ENCODE assay signal across 1 cellular context in the genomic region with DNA sequence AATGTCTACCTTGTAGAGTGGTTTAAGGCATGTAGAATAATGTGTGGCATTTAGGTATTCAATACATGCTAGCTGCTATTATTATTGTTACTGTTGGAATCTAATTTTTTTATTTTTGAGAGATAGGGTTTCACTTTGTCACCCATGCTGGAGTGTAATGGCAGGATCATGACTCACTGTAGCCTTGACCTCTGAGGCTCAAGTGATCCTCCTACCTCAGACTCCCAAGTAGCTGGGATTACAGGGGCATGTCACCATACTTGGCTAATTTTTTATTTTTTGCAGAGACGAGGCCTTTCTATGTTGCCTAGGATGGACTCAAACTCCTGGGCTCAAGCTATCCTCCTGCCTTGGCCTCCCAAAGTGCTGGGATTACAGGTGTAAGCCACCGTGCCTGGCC.
TF ChIP-seq lines count a peak whose summit lies in the region.

No MANE protein-coding gene starts in this region.

TF ChIP-seq in HepG2, 621 proteins besides CTCF, POLR2A, EP300 and RAD21:
- TF ChIP-seq, protein P1, sequence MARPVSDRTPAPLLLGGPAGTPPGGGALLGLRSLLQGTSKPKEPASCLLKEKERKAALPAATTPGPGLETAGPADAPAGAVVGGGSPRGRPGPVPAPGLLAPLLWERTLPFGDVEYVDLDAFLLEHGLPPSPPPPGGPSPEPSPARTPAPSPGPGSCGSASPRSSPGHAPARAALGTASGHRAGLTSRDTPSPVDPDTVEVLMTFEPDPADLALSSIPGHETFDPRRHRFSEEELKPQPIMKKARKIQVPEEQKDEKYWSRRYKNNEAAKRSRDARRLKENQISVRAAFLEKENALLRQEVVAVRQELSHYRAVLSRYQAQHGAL (CRISPR knock-in tag; IDR thresholded peaks at IDR 0.05; ENCODE audit: not compliant biosample characterization): no peak
- TF ChIP-seq, protein P2, sequence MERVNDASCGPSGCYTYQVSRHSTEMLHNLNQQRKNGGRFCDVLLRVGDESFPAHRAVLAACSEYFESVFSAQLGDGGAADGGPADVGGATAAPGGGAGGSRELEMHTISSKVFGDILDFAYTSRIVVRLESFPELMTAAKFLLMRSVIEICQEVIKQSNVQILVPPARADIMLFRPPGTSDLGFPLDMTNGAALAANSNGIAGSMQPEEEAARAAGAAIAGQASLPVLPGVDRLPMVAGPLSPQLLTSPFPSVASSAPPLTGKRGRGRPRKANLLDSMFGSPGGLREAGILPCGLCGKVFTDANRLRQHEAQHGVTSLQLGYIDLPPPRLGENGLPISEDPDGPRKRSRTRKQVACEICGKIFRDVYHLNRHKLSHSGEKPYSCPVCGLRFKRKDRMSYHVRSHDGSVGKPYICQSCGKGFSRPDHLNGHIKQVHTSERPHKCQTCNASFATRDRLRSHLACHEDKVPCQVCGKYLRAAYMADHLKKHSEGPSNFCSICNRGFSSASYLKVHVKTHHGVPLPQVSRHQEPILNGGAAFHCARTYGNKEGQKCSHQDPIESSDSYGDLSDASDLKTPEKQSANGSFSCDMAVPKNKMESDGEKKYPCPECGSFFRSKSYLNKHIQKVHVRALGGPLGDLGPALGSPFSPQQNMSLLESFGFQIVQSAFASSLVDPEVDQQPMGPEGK (CRISPR knock-in tag; IDR thresholded peaks at IDR 0.05): no peak
- TF ChIP-seq, protein P3, sequence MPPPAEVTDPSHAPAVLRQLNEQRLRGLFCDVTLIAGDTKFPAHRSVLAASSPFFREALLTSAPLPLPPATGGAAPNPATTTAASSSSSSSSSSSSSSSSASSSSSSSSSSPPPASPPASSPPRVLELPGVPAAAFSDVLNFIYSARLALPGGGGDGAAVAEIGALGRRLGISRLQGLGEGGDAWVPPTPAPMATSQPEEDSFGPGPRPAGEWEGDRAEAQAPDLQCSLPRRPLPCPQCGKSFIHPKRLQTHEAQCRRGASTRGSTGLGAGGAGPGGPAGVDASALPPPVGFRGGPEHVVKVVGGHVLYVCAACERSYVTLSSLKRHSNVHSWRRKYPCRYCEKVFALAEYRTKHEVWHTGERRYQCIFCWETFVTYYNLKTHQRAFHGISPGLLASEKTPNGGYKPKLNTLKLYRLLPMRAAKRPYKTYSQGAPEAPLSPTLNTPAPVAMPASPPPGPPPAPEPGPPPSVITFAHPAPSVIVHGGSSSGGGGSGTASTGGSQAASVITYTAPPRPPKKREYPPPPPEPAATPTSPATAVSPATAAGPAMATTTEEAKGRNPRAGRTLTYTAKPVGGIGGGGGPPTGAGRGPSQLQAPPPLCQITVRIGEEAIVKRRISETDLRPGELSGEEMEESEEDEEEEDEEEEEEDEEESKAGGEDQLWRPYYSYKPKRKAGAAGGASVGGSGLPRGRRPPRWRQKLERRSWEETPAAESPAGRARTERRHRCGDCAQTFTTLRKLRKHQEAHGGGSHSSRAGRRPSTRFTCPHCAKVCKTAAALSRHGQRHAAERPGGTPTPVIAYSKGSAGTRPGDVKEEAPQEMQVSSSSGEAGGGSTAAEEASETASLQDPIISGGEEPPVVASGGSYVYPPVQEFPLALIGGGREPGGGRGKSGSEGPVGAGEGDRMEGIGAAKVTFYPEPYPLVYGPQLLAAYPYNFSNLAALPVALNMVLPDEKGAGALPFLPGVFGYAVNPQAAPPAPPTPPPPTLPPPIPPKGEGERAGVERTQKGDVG (CRISPR knock-in tag; IDR thresholded peaks at IDR 0.05; ENCODE audit: borderline replicate concordance): no peak
- TF ChIP-seq CREM (IDR thresholded peaks at IDR 0.05): no peak
- no peak for TF ChIP-seq CREM (CRISPR knock-in tag; IDR thresholded peaks at IDR 0.05)
- 0 out of 2 replicates have a peak, but pooled peaks have one; percentile 46 for TF ChIP-seq FOSL2 (CRISPR knock-in tag; IDR thresholded peaks at IDR 0.05)
- TF ChIP-seq ZNF720 (CRISPR knock-in tag; IDR thresholded peaks at IDR 0.05): no peak
- TF ChIP-seq, protein P4, sequence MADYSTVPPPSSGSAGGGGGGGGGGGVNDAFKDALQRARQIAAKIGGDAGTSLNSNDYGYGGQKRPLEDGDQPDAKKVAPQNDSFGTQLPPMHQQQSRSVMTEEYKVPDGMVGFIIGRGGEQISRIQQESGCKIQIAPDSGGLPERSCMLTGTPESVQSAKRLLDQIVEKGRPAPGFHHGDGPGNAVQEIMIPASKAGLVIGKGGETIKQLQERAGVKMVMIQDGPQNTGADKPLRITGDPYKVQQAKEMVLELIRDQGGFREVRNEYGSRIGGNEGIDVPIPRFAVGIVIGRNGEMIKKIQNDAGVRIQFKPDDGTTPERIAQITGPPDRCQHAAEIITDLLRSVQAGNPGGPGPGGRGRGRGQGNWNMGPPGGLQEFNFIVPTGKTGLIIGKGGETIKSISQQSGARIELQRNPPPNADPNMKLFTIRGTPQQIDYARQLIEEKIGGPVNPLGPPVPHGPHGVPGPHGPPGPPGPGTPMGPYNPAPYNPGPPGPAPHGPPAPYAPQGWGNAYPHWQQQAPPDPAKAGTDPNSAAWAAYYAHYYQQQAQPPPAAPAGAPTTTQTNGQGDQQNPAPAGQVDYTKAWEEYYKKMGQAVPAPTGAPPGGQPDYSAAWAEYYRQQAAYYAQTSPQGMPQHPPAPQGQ (CRISPR knock-in tag; IDR thresholded peaks at IDR 0.05; ENCODE audit: borderline replicate concordance): no peak
- no peak for TF ChIP-seq ZNF354B (CRISPR knock-in tag; IDR thresholded peaks at IDR 0.05)
- no peak for TF ChIP-seq ZFY (CRISPR knock-in tag; IDR thresholded peaks at IDR 0.05)
- TF ChIP-seq, protein P5, sequence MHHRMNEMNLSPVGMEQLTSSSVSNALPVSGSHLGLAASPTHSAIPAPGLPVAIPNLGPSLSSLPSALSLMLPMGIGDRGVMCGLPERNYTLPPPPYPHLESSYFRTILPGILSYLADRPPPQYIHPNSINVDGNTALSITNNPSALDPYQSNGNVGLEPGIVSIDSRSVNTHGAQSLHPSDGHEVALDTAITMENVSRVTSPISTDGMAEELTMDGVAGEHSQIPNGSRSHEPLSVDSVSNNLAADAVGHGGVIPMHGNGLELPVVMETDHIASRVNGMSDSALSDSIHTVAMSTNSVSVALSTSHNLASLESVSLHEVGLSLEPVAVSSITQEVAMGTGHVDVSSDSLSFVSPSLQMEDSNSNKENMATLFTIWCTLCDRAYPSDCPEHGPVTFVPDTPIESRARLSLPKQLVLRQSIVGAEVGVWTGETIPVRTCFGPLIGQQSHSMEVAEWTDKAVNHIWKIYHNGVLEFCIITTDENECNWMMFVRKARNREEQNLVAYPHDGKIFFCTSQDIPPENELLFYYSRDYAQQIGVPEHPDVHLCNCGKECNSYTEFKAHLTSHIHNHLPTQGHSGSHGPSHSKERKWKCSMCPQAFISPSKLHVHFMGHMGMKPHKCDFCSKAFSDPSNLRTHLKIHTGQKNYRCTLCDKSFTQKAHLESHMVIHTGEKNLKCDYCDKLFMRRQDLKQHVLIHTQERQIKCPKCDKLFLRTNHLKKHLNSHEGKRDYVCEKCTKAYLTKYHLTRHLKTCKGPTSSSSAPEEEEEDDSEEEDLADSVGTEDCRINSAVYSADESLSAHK (CRISPR knock-in tag; IDR thresholded peaks at IDR 0.05; ENCODE audit: borderline replicate concordance): no peak
- no peak for TF ChIP-seq ZNF562 (CRISPR knock-in tag; IDR thresholded peaks at IDR 0.05; ENCODE audit: borderline replicate concordance)
- TF ChIP-seq XBP1 (CRISPR knock-in tag; IDR thresholded peaks at IDR 0.05): no peak
- TF ChIP-seq AGO1 (IDR thresholded peaks at IDR 0.05; ENCODE audit: low read depth, low read length, poor library complexity, severe bottlenecking): no peak
- TF ChIP-seq, protein P6, sequence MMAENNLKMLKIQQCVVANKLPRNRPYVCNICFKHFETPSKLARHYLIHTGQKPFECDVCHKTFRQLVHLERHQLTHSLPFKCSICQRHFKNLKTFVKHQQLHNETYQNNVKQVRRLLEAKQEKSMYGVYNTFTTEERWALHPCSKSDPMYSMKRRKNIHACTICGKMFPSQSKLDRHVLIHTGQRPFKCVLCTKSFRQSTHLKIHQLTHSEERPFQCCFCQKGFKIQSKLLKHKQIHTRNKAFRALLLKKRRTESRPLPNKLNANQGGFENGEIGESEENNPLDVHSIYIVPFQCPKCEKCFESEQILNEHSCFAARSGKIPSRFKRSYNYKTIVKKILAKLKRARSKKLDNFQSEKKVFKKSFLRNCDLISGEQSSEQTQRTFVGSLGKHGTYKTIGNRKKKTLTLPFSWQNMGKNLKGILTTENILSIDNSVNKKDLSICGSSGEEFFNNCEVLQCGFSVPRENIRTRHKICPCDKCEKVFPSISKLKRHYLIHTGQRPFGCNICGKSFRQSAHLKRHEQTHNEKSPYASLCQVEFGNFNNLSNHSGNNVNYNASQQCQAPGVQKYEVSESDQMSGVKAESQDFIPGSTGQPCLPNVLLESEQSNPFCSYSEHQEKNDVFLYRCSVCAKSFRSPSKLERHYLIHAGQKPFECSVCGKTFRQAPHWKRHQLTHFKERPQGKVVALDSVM (CRISPR knock-in tag; IDR thresholded peaks at IDR 0.05): peak; percentile 60
